In genomic region chr5:171845040-171845439, GRCh38 we compare ENCODE assay signal across 31 cellular contexts. TPM values are rescaled to one million over a fixed set of nuclear protein-coding genes. Genes with fewer than 3 reads are reported as not detected.
"Had no signal": no experiment of that assay in that cellular context is flagged by ENCODE, and none has a peak within 500 bp of the region (broad histone marks: within the 10 kb centered on the region; RNA-seq: fewer than 3 reads in every experiment).

No MANE protein-coding gene starts in this region.

- H3K4me1 Mint-ChIP-seq: activated B cell treated with CpG ODN at 0.5 μM for 24 hours had no signal

- DNase-seq: activated B cell treated with CpG ODN at 0.5 μM for 24 hours; activated CD4-positive, alpha-beta memory T cell treated with anti-CD3 and anti-CD28 coated beads for 36 hours; activated CD4-positive, alpha-beta T cell treated with anti-CD3 and anti-CD28 coated beads for 4 hours; activated CD4-positive, alpha-beta T cell treated with anti-CD3 and anti-CD28 coated beads, Interleukin-2, amount 50 U/mL, for 1 hour; activated CD4-positive, CD25-positive, alpha-beta regulatory T cell treated with anti-CD3 and anti-CD28 coated beads, Interleukin-2, amount 50 U/mL, for 72 hours; activated CD8-positive, alpha-beta memory T cell treated with anti-CD3 and anti-CD28 coated beads, Interleukin-2, amount 50 U/mL, for 4 hours; activated naive CD4-positive, alpha-beta T cell treated with anti-CD3 and anti-CD28 coated beads, Interleukin-2, amount 10 ng/mL, durations not matched to agents 7 days and 5 days; activated naive CD8-positive, alpha-beta T cell treated with anti-CD3 and anti-CD28 coated beads, Interleukin-2, amount 50 U/mL, for 24 hours; activated T-cell treated with anti-CD3 and anti-CD28 coated beads for 4 hours; activated T-cell treated with anti-CD3 and anti-CD28 coated beads, Interleukin-2, amount 50 U/mL, for 4 hours; anterior cingulate cortex; NCI-H1092; NCI-H1436 treated with DMSO at 0.1 percent for 48 hours; NCI-H1694 treated with DMSO at 0.1 percent for 48 hours; NCI-H2029; NCI-H345; NCI-H524 treated with DMSO at 0.1 percent for 48 hours; PC-9; SW 1271 had no signal

- H3K9me3 Mint-ChIP-seq: activated B cell treated with CpG ODN at 0.5 μM for 24 hours; activated CD4-positive, alpha-beta memory T cell treated with anti-CD3 and anti-CD28 coated beads for 36 hours; activated naive CD4-positive, alpha-beta T cell treated with anti-CD3 and anti-CD28 coated beads, Interleukin-2, amount 10 ng/mL, durations not matched to agents 7 days and 5 days; activated naive CD8-positive, alpha-beta T cell treated with anti-CD3 and anti-CD28 coated beads, Interleukin-2, amount 50 U/mL, for 24 hours; activated T-cell treated with anti-CD3 and anti-CD28 coated beads, Interleukin-2, amount 50 U/mL, for 4 hours; activated T-helper 1 cell treated with anti-CD3 and anti-CD28 coated beads, Interleukin-12 subunit alpha, Interleukin-12 subunit beta, Interleukin-2, Interleukin-4 antibody, amounts not matched to agents 30 ng/mL and 10 ng/mL and 1 ng/mL, durations not matched to agents 14 hours and 24 hours and 36 hours; central memory CD8-positive, alpha-beta T cell; T-helper 2 cell treated with Interferon-gamma antibody and Interleukin-4, amounts not matched to agents 5 μg/mL and 100 μg/mL, for 36 hours had no signal

- H3K27me3 Mint-ChIP-seq: activated B cell treated with CpG ODN at 0.5 μM for 24 hours; activated CD4-positive, alpha-beta memory T cell treated with anti-CD3 and anti-CD28 coated beads for 36 hours; activated naive CD4-positive, alpha-beta T cell treated with anti-CD3 and anti-CD28 coated beads, Interleukin-2, amount 10 ng/mL, durations not matched to agents 7 days and 5 days; activated naive CD8-positive, alpha-beta T cell; activated naive CD8-positive, alpha-beta T cell treated with anti-CD3 and anti-CD28 coated beads, Interleukin-2, amount 50 U/mL, for 24 hours; central memory CD8-positive, alpha-beta T cell had no signal

- H3K4me2 ChIP-seq: PC-9 had no signal

- H3K4me3 ChIP-seq: PC-9 had no signal

- H3K27ac ChIP-seq: PC-9, RWPE1 had no signal

- H3K27ac Mint-ChIP-seq: activated B cell treated with CpG ODN at 0.5 μM for 24 hours; activated CD4-positive, alpha-beta memory T cell treated with anti-CD3 and anti-CD28 coated beads for 36 hours; activated naive CD4-positive, alpha-beta T cell treated with anti-CD3 and anti-CD28 coated beads, Interleukin-2, amount 10 ng/mL, durations not matched to agents 7 days and 5 days; activated naive CD8-positive, alpha-beta T cell; activated naive CD8-positive, alpha-beta T cell treated with anti-CD3 and anti-CD28 coated beads, Interleukin-2, amount 50 U/mL, for 24 hours; activated T-helper 1 cell treated with anti-CD3 and anti-CD28 coated beads, Interleukin-12 subunit alpha, Interleukin-12 subunit beta, Interleukin-2, Interleukin-4 antibody, amounts not matched to agents 30 ng/mL and 10 ng/mL and 1 ng/mL, durations not matched to agents 14 hours and 24 hours and 36 hours; brain; T-helper 2 cell treated with Interferon-gamma antibody and Interleukin-4, amounts not matched to agents 5 μg/mL and 100 μg/mL, for 36 hours had no signal

- H3K36me3 Mint-ChIP-seq: activated CD4-positive, alpha-beta memory T cell treated with anti-CD3 and anti-CD28 coated beads for 36 hours; activated naive CD4-positive, alpha-beta T cell treated with anti-CD3 and anti-CD28 coated beads, Interleukin-2, amount 10 ng/mL, durations not matched to agents 7 days and 5 days; brain had no signal

- H3K4me3 Mint-ChIP-seq: activated B cell treated with CpG ODN at 0.5 μM for 24 hours; activated CD4-positive, alpha-beta memory T cell treated with anti-CD3 and anti-CD28 coated beads for 36 hours; activated naive CD4-positive, alpha-beta T cell treated with anti-CD3 and anti-CD28 coated beads, Interleukin-2, amount 10 ng/mL, durations not matched to agents 7 days and 5 days; activated naive CD8-positive, alpha-beta T cell; activated naive CD8-positive, alpha-beta T cell treated with anti-CD3 and anti-CD28 coated beads, Interleukin-2, amount 50 U/mL, for 24 hours; activated T-cell treated with anti-CD3 and anti-CD28 coated beads, Interleukin-2, amount 50 U/mL, for 4 hours; activated T-helper 1 cell treated with anti-CD3 and anti-CD28 coated beads, Interleukin-12 subunit alpha, Interleukin-12 subunit beta, Interleukin-2, Interleukin-4 antibody, amounts not matched to agents 30 ng/mL and 10 ng/mL and 1 ng/mL, durations not matched to agents 14 hours and 24 hours and 36 hours; brain; central memory CD8-positive, alpha-beta T cell; T-helper 2 cell treated with Interferon-gamma antibody and Interleukin-4, amounts not matched to agents 5 μg/mL and 100 μg/mL, for 36 hours had no signal

- FAIRE-seq: bronchial epithelial cell, RCC 7860 had no signal

- ATAC-seq: activated naive CD8-positive, alpha-beta T cell treated with anti-CD3 and anti-CD28 coated beads, Interleukin-2, amount 50 U/mL, for 24 hours; activated T-cell treated with anti-CD3 and anti-CD28 coated beads, Interleukin-2, amount 50 U/mL, for 4 hours; Right ventricle myocardium inferior had no signal

- H2AFZ ChIP-seq: PC-9 had no signal

RNA-seq across cellular contexts. Expression of gene SMIM23, which starts 59.4 kb away (rescaled TPM):
- total RNA-seq: activated B cell treated with CpG ODN at 0.5 μM for 24 hours; activated CD4-positive, alpha-beta memory T cell treated with anti-CD3 and anti-CD28 coated beads for 36 hours; activated T-cell treated with anti-CD3 and anti-CD28 coated beads, Interleukin-2, amount 50 U/mL, for 4 hours; activated T-helper 1 cell treated with anti-CD3 and anti-CD28 coated beads, Interleukin-12 subunit alpha, Interleukin-12 subunit beta, Interleukin-2, Interleukin-4 antibody, amounts not matched to agents 30 ng/mL and 10 ng/mL and 1 ng/mL, durations not matched to agents 14 hours and 24 hours and 36 hours; bronchial epithelial cell; M059J; NCI-H460; PC-9; Right ventricle myocardium inferior; T-helper 1 cell treated with Interleukin-12 subunit alpha and Interleukin-12 subunit beta and Interleukin-4 antibody, amounts not matched to agents 30 ng/mL and 1 ng/mL, for 36 hours had no signal
